Comparison of ENCODE assay signal across 17 cellular contexts in the genomic region with DNA sequence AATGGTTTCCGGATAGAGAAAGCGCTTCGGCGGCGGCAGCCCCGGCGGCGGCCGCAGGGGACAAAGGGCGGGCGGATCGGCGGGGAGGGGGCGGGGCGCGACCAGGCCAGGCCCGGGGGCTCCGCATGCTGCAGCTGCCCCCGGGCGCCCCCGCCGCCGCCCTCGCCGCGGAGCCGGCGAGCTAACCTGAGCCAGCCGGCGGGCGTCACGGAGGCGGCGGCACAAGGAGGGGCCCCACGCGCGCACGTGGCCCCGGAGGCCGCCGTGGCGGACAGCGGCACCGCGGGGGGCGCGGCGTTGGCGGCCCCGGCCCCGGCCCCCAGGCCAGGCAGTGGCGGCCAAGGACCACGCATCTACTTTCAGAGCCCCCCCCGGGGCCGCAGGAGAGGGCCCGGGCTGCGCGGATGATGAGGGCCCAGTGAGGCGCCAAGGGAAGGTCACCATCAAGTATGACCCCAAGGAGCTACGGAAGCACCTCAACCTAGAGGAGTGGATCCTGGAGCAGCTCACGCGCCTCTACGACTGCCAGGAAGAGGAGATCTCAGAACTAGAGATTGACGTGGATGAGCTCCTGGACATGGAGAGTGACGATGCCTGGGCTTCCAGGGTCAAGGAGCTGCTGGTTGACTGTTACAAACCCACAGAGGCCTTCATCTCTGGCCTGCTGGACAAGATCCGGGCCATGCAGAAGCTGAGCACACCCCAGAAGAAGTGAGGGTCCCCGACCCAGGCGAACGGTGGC.
"Had no signal": no experiment of that assay in that cellular context is flagged by ENCODE, and none has a peak within 500 bp of the region (broad histone marks: within the 10 kb centered on the region; RNA-seq: fewer than 3 reads in every experiment).

No MANE protein-coding gene starts in this region.

- ATAC-seq: lower lobe of right lung, SK-N-SH treated with all-trans-retinoic acid at 6 μM for 48 hours, upper lobe of right lung had no signal

- H3K4me3 Mint-ChIP-seq: natural killer cell had no signal

- H3K27ac ChIP-seq: lower lobe of right lung, upper lobe of right lung had no signal

- H3K9me3 ChIP-seq: lower lobe of right lung, thyroid gland, upper lobe of right lung had no signal

- H3K4me3 ChIP-seq: lower lobe of right lung, thyroid gland, upper lobe of right lung had no signal

- H3K9me3 Mint-ChIP-seq: activated T-helper 2 cell treated with anti-CD3 and anti-CD28 coated beads, Interferon-gamma antibody, Interleukin-2, Interleukin-4, amounts not matched to agents 10 μg/mL and 5 μg/mL and 100 μg/mL, durations not matched to agents 14 hours and 24 hours and 36 hours; natural killer cell had no signal

- DNase-seq: activated CD4-positive, alpha-beta T cell treated with anti-CD3 and anti-CD28 coated beads for 4 hours; activated CD4-positive, alpha-beta T cell treated with anti-CD3 and anti-CD28 coated beads, Interleukin-2, amount 50 U/mL, for 48 hours; activated CD4-positive, CD25-positive, alpha-beta regulatory T cell; kidney; lower lobe of right lung; natural killer cell; retina; SIG-M5; stimulated activated CD4-positive, alpha-beta T cell treated with anti-CD3 and anti-CD28 coated beads, Interleukin-2, amount 100 ng/mL, for 48 hours; stimulated activated CD8-positive, alpha-beta memory T cell treated with anti-CD3 and anti-CD28 coated beads, Interleukin-4, amount 100 ng/mL, for 48 hours; substantia nigra; T1000; thyroid gland; upper lobe of right lung had no signal

- H3K27me3 ChIP-seq: thyroid gland, upper lobe of right lung had no signal

- H3K27ac Mint-ChIP-seq: activated T-helper 2 cell treated with anti-CD3 and anti-CD28 coated beads, Interferon-gamma antibody, Interleukin-2, Interleukin-4, amounts not matched to agents 10 μg/mL and 5 μg/mL and 100 μg/mL, durations not matched to agents 14 hours and 24 hours and 36 hours; progenitor cell of endocrine pancreas had no signal

- H3K27me3 Mint-ChIP-seq: progenitor cell of endocrine pancreas had no signal
